12 cellular contexts compared by ENCODE assay signal in genomic region chr16:30554933-30555847, GRCh38.
"Had no signal": no experiment of that assay in that cellular context is flagged by ENCODE, and none has a peak within 500 bp of the region (broad histone marks: within the 10 kb centered on the region; RNA-seq: fewer than 3 reads in every experiment).

No MANE protein-coding gene starts in this region.

- H2AFZ ChIP-seq: parathyroid adenoma had no signal

- H3K4me3 ChIP-seq: tibial nerve had no signal

- DNase-seq: activated CD4-positive, alpha-beta memory T cell treated with anti-CD3 and anti-CD28 coated beads, Interleukin-2, amount 10 ng/mL, durations not matched to agents 7 days and 5 days; activated CD4-positive, alpha-beta T cell treated with anti-CD3 and anti-CD28 coated beads for 1 hour; amygdala; cerebellar nuclear complex; naive B cell; small intestine; SW 1271; T-helper 9 cell had no signal

- H3K9me3 ChIP-seq: tibial nerve had no signal

- H3K27me3 ChIP-seq: tibial nerve had no signal

- H3K27ac ChIP-seq: parathyroid adenoma, tibial nerve had no signal

- H3K9ac ChIP-seq: parathyroid adenoma had no signal

- ATAC-seq: esophagus mucosa, left colon had no signal
